Comparison of ENCODE assay signal across 9 cellular contexts in genomic region chr14:71586131-71586893, GRCh38.
DNase-seq lines count a peak whose midpoint lies in the region; ATAC-seq and TF ChIP-seq lines count a peak whose summit lies in the region.
"Had no signal": no experiment of that assay in that cellular context is flagged by ENCODE, and none has a peak within 500 bp of the region (broad histone marks: within the 10 kb centered on the region; RNA-seq: fewer than 3 reads in every experiment).

No MANE protein-coding gene starts in this region.

- no peaks in the 10 kb centered on the region for H3K9me3 Mint-ChIP-seq in effector memory CD8-positive, alpha-beta T cell

- H3K4me3 ChIP-seq in SK-N-MC (peak overlapping the region; percentile 38; the same call in 1 of the 2 replicates), heart left ventricle (peak overlapping the region in 9 of 12 donors; percentile 9 to 53 (median 35)), rectal smooth muscle tissue (ENCODE audit: low read length) (peak overlapping the region; percentile 34), WERI-Rb-1 (ENCODE audit: low read depth, low read length) (no peak overlapping the region)

- no peak overlapping the region for H3K9ac ChIP-seq in SK-N-MC (ENCODE audit: insufficient read length)
- no peak overlapping the region for H3K9ac ChIP-seq in rectal smooth muscle tissue (ENCODE audit: low read length)

- no peaks in the 10 kb centered on the region for H3K36me3 Mint-ChIP-seq in effector memory CD8-positive, alpha-beta T cell (ENCODE audit: insufficient read depth)

- TF ChIP-seq POLR2A in heart left ventricle (IDR thresholded peaks at IDR 0.05), result no peak

- H3K27me3 Mint-ChIP-seq in effector memory CD8-positive, alpha-beta T cell, result no peaks in the 10 kb centered on the region

- H3K36me3 ChIP-seq in SK-N-MC (ENCODE audit: insufficient read depth, low read length), result peaks cover 19% of the 10 kb centered on the region
- no peaks in the 10 kb centered on the region for H3K36me3 ChIP-seq in heart left ventricle
- H3K36me3 ChIP-seq in rectal smooth muscle tissue (ENCODE audit: control insufficient read depth, insufficient read depth, low read length), result no peaks in the 10 kb centered on the region
- peaks cover 4% of the 10 kb centered on the region for H3K36me3 ChIP-seq in WERI-Rb-1

- peak overlapping the region in 1 of 2 donors; percentile 29 for H3K27ac Mint-ChIP-seq in effector memory CD8-positive, alpha-beta T cell

- peak in 3 of 4 donors; percentile 43 to 67 (median 55) for ATAC-seq in heart left ventricle
- ATAC-seq in HG03135 (IDR thresholded peaks at IDR 0.05; ENCODE audit: unreplicated experiment), result no peak
- ATAC-seq in effector memory CD8-positive, alpha-beta T cell (replicated peaks), result no peak

- peak; percentile 63 for DNase-seq in DMS79 treated with DMSO at 0.1 percent for 48 hours (lab: John Stamatoyannopoulos, UW)
- no peak for DNase-seq in SK-N-MC (ENCODE audit: low read depth, low spot score)
- no peak for DNase-seq in heart left ventricle
- DNase-seq in effector memory CD8-positive, alpha-beta T cell, result no peak
- no peak for DNase-seq in activated effector memory CD4-positive, alpha-beta T cell treated with Interleukin-2 at 50 U/mL for 16 hours
- no peak for DNase-seq in WERI-Rb-1

- no peaks in the 10 kb centered on the region for H3K9me3 ChIP-seq in SK-N-MC (ENCODE audit: low read depth, low read length)
- no peaks in the 10 kb centered on the region for H3K9me3 ChIP-seq in heart left ventricle
- H3K9me3 ChIP-seq in WERI-Rb-1 (ENCODE audit: severe bottlenecking), result no peaks in the 10 kb centered on the region

- H3K4me3 Mint-ChIP-seq in effector memory CD8-positive, alpha-beta T cell, result no peak overlapping the region

- 16 to 19% (median 17%) methylated on average over 14 of the region's 14 CpGs for WGBS in heart left ventricle, 4 donors

- peaks cover 1 to 9% of the 10 kb centered on the region in 2 donors for H3K4me1 Mint-ChIP-seq in effector memory CD8-positive, alpha-beta T cell (ENCODE audit: low read depth in 2 of 2)

- H3K27me3 ChIP-seq in heart left ventricle, result no peaks in the 10 kb centered on the region
- no peaks in the 10 kb centered on the region for H3K27me3 ChIP-seq in rectal smooth muscle tissue (ENCODE audit: control insufficient read depth, insufficient read depth, low read length)
- H3K27me3 ChIP-seq in WERI-Rb-1 (ENCODE audit: insufficient read depth, low read depth, severe bottlenecking), result no peaks in the 10 kb centered on the region

- H3K27ac ChIP-seq in SK-N-MC (peak overlapping the region; percentile 25; the same call in 1 of the 2 replicates), heart left ventricle (peak overlapping the region in 1 of 12 donors; percentile 11), rectal smooth muscle tissue (ENCODE audit: low read depth, low read length) (no peak overlapping the region), WERI-Rb-1 (no peak overlapping the region)
- H3K27ac ChIP-seq: VCaP had no signal

- H3K4me1 ChIP-seq in heart left ventricle (peaks cover 0 to 38% (median 10%) of the 10 kb centered on the region in 12 donors), rectal smooth muscle tissue (ENCODE audit: control insufficient read depth, insufficient read depth, low read length) (peaks cover 6% of the 10 kb centered on the region)

- intact Hi-C loops in heart left ventricle (cut with DNase I), result no loop called here

- TF ChIP-seq CTCF in heart left ventricle (IDR thresholded peaks at IDR 0.05), result no peak
- TF ChIP-seq CTCF in WERI-Rb-1 (IDR thresholded peaks at IDR 0.05; ENCODE audit: low read depth, low read length), result no peak

Comparison
In these comparisons a context has a peak if more than half of its experiments do, and no peak if none do; other contexts are left out.
1. ATAC-seq: peak in heart left ventricle (3 of 4); none in HG03135 (single experiment) and effector memory CD8-positive, alpha-beta T cell (single experiment).